Comparison of ENCODE assay signal across 8 cellular contexts in genomic region chr5:78627175-78627574, GRCh38. TPM values are rescaled to one million over a fixed set of nuclear protein-coding genes. Genes with fewer than 3 reads are reported as not detected.
DNase-seq lines count a peak whose midpoint lies in the region; ATAC-seq and TF ChIP-seq lines count a peak whose summit lies in the region.
"Had no signal": no experiment of that assay in that cellular context is flagged by ENCODE, and none has a peak within 500 bp of the region (broad histone marks: within the 10 kb centered on the region; RNA-seq: fewer than 3 reads in every experiment).

No MANE protein-coding gene starts in this region.

- ATAC-seq in gastrocnemius medialis (no peak), GM18517 (IDR thresholded peaks at IDR 0.05; ENCODE audit: unreplicated experiment) (no peak)

- H3K4me1 ChIP-seq in skeletal muscle satellite cell (ENCODE audit: control insufficient read depth, insufficient read depth, low read length) (peaks cover 17% of the 10 kb centered on the region), gastrocnemius medialis (peaks cover 7% of the 10 kb centered on the region in 2 donors)

- no peak overlapping the region for H3K4me2 ChIP-seq in skeletal muscle satellite cell (ENCODE audit: low read length)

- H3K9me3 ChIP-seq in skeletal muscle satellite cell (replicated peaks; ENCODE audit: low read length) (no peaks in the 10 kb centered on the region), gastrocnemius medialis (no peaks in the 10 kb centered on the region)

- no peak for TF ChIP-seq POLR2A in gastrocnemius medialis (IDR thresholded peaks at IDR 0.05)

- H3K4me3 ChIP-seq in H7 (ENCODE audit: insufficient read depth, low read depth, low read length) (no peak overlapping the region), fibroblast of the aortic adventitia (ENCODE audit: low read depth, low read length) (no peak overlapping the region), skeletal muscle satellite cell (ENCODE audit: low read length) (no peak overlapping the region), gastrocnemius medialis (no peak overlapping the region)

- DNase-seq in H7, result peak; percentile 40
- DNase-seq in SK-N-DZ (ENCODE audit: low spot score), result peak; percentile 45
- DNase-seq in fibroblast of the aortic adventitia (ENCODE audit: low read depth), result peak; percentile 52
- no peak for DNase-seq in gastrocnemius medialis
- no peak for DNase-seq in NCI-H748 (lab: John Stamatoyannopoulos, UW; ENCODE audit: unreplicated experiment)
- DNase-seq: NCI-H524 treated with DMSO at 0.1 percent for 48 hours had no signal

- H3K27ac ChIP-seq in gastrocnemius medialis, result no peak overlapping the region

- H3K36me3 ChIP-seq in H7 (replicated peaks; ENCODE audit: control insufficient read depth, insufficient read depth, low read length) (peaks cover 15% of the 10 kb centered on the region), skeletal muscle satellite cell (ENCODE audit: insufficient read depth, low read length) (peaks cover 43% of the 10 kb centered on the region), gastrocnemius medialis (peaks cover 0 to 6% of the 10 kb centered on the region in 2 donors)

- peak overlapping the region; percentile 19 for H3K9ac ChIP-seq in skeletal muscle satellite cell (ENCODE audit: low read depth, low read length)

- H3K27me3 ChIP-seq in H7 (ENCODE audit: control insufficient read depth, insufficient read depth, low read length) (no peaks in the 10 kb centered on the region), skeletal muscle satellite cell (ENCODE audit: control insufficient read depth, insufficient read depth, low read length) (no peaks in the 10 kb centered on the region), gastrocnemius medialis (no peaks in the 10 kb centered on the region)

- TF ChIP-seq CTCF in fibroblast of the aortic adventitia (IDR thresholded peaks at IDR 0.05; ENCODE audit: insufficient read depth, low read length) (peak; percentile 66), gastrocnemius medialis (IDR thresholded peaks at IDR 0.05 in 4 of 5, conservative IDR thresholded peaks at IDR 0.05 in 1 of 5) (peak in 1 of 5 experiments; percentile 12)

- intact Hi-C loops in gastrocnemius medialis (cut with DNase I; ENCODE audit: low total_unique reads), result no loop called here

- in situ Hi-C loops in gastrocnemius medialis (cut with MboI; ENCODE audit: low sequenced_read_pairs in 4 of 4), result loop anchor here in 1 of 4 donors (25.0 kb wide), 1 partner anchor 90 kb away; no protein-coding TSS in a partner anchor

RNA-seq across cellular contexts. Expression of gene LHFPL2, which starts 21.4 kb away (rescaled TPM):
- 28.7 and 33.1 TPM in 2 replicates for total RNA-seq in H7 (2014; rRNA removed; shearing (Covaris generic))
- polyA plus RNA-seq in SK-N-DZ (2014; cell fraction: cytosol; rRNA removed), result 9.7 and 11.0 TPM in 2 replicates
- 9.2 and 9.8 TPM in 2 replicates for polyA plus RNA-seq in SK-N-DZ (2014; cell fraction: nucleus; rRNA removed)
- 42.8 and 81.2 TPM in 2 replicates for total RNA-seq in fibroblast of the aortic adventitia (ENCODE audit: low replicate concordance)
- total RNA-seq in skeletal muscle satellite cell (2012; rRNA removed), result 36.0 and 46.9 TPM in 2 replicates
- 1 to 10 TPM; 3.4 to 4.7 (median 3.5) TPM for total RNA-seq in gastrocnemius medialis

Comparison
In these comparisons a context has a peak if more than half of its experiments do, and no peak if none do; other contexts are left out.
1. DNase-seq: peak in H7 (single experiment), SK-N-DZ (single experiment) and fibroblast of the aortic adventitia (single experiment); none in gastrocnemius medialis (0 of 2) and NCI-H748 (single experiment).